Comparison of ENCODE assay signal across 10 cellular contexts in the genomic region with DNA sequence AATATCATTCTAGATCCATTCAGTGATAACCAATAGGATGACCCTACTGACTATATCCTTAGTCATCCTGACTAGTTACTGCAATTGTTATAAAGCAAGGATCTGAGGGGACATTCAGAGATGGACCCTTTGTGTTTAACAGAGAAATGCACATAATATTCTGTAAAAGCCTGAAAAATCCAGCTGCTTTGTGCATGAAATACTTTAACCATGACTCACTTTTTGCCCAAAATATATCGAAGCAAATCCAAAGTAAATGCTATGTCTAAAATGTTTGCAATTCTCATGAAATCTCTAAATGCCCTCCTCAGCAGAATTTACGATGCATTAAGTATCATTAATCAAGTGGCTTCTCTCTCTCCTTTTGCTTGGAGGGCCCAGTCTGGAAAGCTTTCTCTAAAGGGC.
DNase-seq lines count a peak whose midpoint lies in the region; ATAC-seq, FAIRE-seq and TF ChIP-seq lines count a peak whose summit lies in the region.
"Had no signal": no experiment of that assay in that cellular context is flagged by ENCODE, and none has a peak within 500 bp of the region (broad histone marks: within the 10 kb centered on the region; RNA-seq: fewer than 3 reads in every experiment).

No MANE protein-coding gene starts in this region.

- no peak for FAIRE-seq in GM12891 (lab: Jason Lieb, UNC)

- H3K4me1 ChIP-seq in ascending aorta, result peaks cover 19 to 24% of the 10 kb centered on the region in 2 donors

- H3K27me3 Mint-ChIP-seq in activated naive CD4-positive, alpha-beta T cell treated with anti-CD3 and anti-CD28 coated beads, Interleukin-2, amount 50 U/mL, for 24 hours, result no peaks in the 10 kb centered on the region
- H3K27me3 Mint-ChIP-seq in type B pancreatic cell, result no peaks in the 10 kb centered on the region
- H3K27me3 Mint-ChIP-seq in T-helper 2 cell treated with Interferon-gamma antibody and Interleukin-4, amounts not matched to agents 5 μg/mL and 100 μg/mL, for 36 hours (ENCODE audit: low read depth), result no peaks in the 10 kb centered on the region

- H3K4me3 ChIP-seq in ascending aorta, result no peak overlapping the region

- no peak for DNase-seq in activated naive CD4-positive, alpha-beta T cell treated with anti-CD3 and anti-CD28 coated beads, Interleukin-2, amount 50 U/mL, for 72 hours (ENCODE audit: low spot score in 2 of 2)
- DNase-seq in ascending aorta (ENCODE audit: low spot score in 2 of 2) (no peak), hepatic stellate cell (ENCODE audit: low spot score) (peak; percentile 18), type B pancreatic cell (ENCODE audit: extremely low spot score, unreplicated experiment) (no peak), NCI-H1417 treated with DMSO at 0.1 percent for 48 hours (lab: John Stamatoyannopoulos, UW) (no peak), GM12891 (ENCODE audit: insufficient read length, low spot score) (no peak)
- no peak for DNase-seq in T-helper 2 cell treated with Interferon-gamma antibody and Interleukin-4, amounts not matched to agents 5 μg/mL and 100 μg/mL, for 36 hours (ENCODE audit: low spot score)
- DNase-seq: T1000 had no signal

- TF ChIP-seq POLR2A in GM12891 (IDR thresholded peaks at IDR 0.05; ENCODE audit: low read depth, low read length), result no peak

- H3K27ac ChIP-seq in ascending aorta, result peak overlapping the region; percentile 39 to 58
- H3K27ac ChIP-seq: 22Rv1 had no signal

- no peaks in the 10 kb centered on the region for H3K36me3 ChIP-seq in ascending aorta

- no peak overlapping the region for H3K4me3 Mint-ChIP-seq in activated naive CD4-positive, alpha-beta T cell treated with anti-CD3 and anti-CD28 coated beads, Interleukin-2, amount 50 U/mL, for 24 hours
- peak overlapping the region; percentile 1 for H3K4me3 Mint-ChIP-seq in type B pancreatic cell
- H3K4me3 Mint-ChIP-seq in T-helper 2 cell treated with Interferon-gamma antibody and Interleukin-4, amounts not matched to agents 5 μg/mL and 100 μg/mL, for 36 hours, result no peak overlapping the region

- H3K27ac Mint-ChIP-seq in activated naive CD4-positive, alpha-beta T cell treated with anti-CD3 and anti-CD28 coated beads, Interleukin-2, amount 50 U/mL, for 24 hours, result peak overlapping the region; percentile 26
- no peak overlapping the region for H3K27ac Mint-ChIP-seq in activated naive CD4-positive, alpha-beta T cell treated with anti-CD3 and anti-CD28 coated beads, Interleukin-2, amount 50 U/mL, for 72 hours
- peak overlapping the region; percentile 53 for H3K27ac Mint-ChIP-seq in type B pancreatic cell
- H3K27ac Mint-ChIP-seq in T-helper 2 cell treated with Interferon-gamma antibody and Interleukin-4, amounts not matched to agents 5 μg/mL and 100 μg/mL, for 36 hours, result no peak overlapping the region

- peaks cover 39% of the 10 kb centered on the region for H3K4me1 Mint-ChIP-seq in activated naive CD4-positive, alpha-beta T cell treated with anti-CD3 and anti-CD28 coated beads, Interleukin-2, amount 50 U/mL, for 24 hours
- peaks cover 57% of the 10 kb centered on the region for H3K4me1 Mint-ChIP-seq in type B pancreatic cell (ENCODE audit: unreplicated experiment)
- H3K4me1 Mint-ChIP-seq in T-helper 2 cell treated with Interferon-gamma antibody and Interleukin-4, amounts not matched to agents 5 μg/mL and 100 μg/mL, for 36 hours (ENCODE audit: low read depth), result peaks cover 13% of the 10 kb centered on the region

- H3K9me3 ChIP-seq in ascending aorta, result no peaks in the 10 kb centered on the region

- TF ChIP-seq CTCF in ascending aorta (IDR thresholded peaks at IDR 0.05) (no peak), type B pancreatic cell (conservative IDR thresholded peaks at IDR 0.05) (no peak)

- peaks cover 3% of the 10 kb centered on the region for H3K9me3 Mint-ChIP-seq in activated naive CD4-positive, alpha-beta T cell treated with anti-CD3 and anti-CD28 coated beads, Interleukin-2, amount 50 U/mL, for 24 hours
- peaks cover 8 to 10% of the 10 kb centered on the region in 2 donors for H3K9me3 Mint-ChIP-seq in activated naive CD4-positive, alpha-beta T cell treated with anti-CD3 and anti-CD28 coated beads, Interleukin-2, amount 50 U/mL, for 72 hours
- H3K9me3 Mint-ChIP-seq in type B pancreatic cell, result no peaks in the 10 kb centered on the region
- H3K9me3 Mint-ChIP-seq in T-helper 2 cell treated with Interferon-gamma antibody and Interleukin-4, amounts not matched to agents 5 μg/mL and 100 μg/mL, for 36 hours, result no peaks in the 10 kb centered on the region

- intact Hi-C loops in ascending aorta (cut with DNase I), result no loop called here

- ATAC-seq in activated naive CD4-positive, alpha-beta T cell treated with anti-CD3 and anti-CD28 coated beads, Interleukin-2, amount 50 U/mL, for 72 hours, result no peak

- H3K27me3 ChIP-seq in ascending aorta, result no peaks in the 10 kb centered on the region

- H3K36me3 Mint-ChIP-seq in activated naive CD4-positive, alpha-beta T cell treated with anti-CD3 and anti-CD28 coated beads, Interleukin-2, amount 50 U/mL, for 24 hours, result peaks cover 9% of the 10 kb centered on the region
- peaks cover 4 to 15% of the 10 kb centered on the region in 2 donors for H3K36me3 Mint-ChIP-seq in activated naive CD4-positive, alpha-beta T cell treated with anti-CD3 and anti-CD28 coated beads, Interleukin-2, amount 50 U/mL, for 72 hours
- H3K36me3 Mint-ChIP-seq in type B pancreatic cell, result peaks cover 8% of the 10 kb centered on the region
- H3K36me3 Mint-ChIP-seq in T-helper 2 cell treated with Interferon-gamma antibody and Interleukin-4, amounts not matched to agents 5 μg/mL and 100 μg/mL, for 36 hours (ENCODE audit: low read depth), result no peaks in the 10 kb centered on the region

TF ChIP-seq in GM12891, 5 proteins besides CTCF, POLR2A, EP300 and RAD21:
- TF ChIP-seq TAF1 (IDR thresholded peaks at IDR 0.05; ENCODE audit: low read depth, low read length) (no peak), POLR2AphosphoS5 (IDR thresholded peaks at IDR 0.05; ENCODE audit: low read depth, low read length) (no peak), SPI1 (IDR thresholded peaks at IDR 0.05; ENCODE audit: low read depth, low read length) (no peak), POU2F2 (IDR thresholded peaks at IDR 0.05; ENCODE audit: low read depth, low read length) (no peak), PAX5 (IDR thresholded peaks at IDR 0.05; ENCODE audit: insufficient read depth, low read length, severe bottlenecking) (no peak)
TF ChIP-seq in GM12891: peak in this region for 0.

Comparison
In these comparisons a context has a peak if more than half of its experiments do, and no peak if none do; other contexts are left out.
1. H3K27ac Mint-ChIP-seq: peak in activated naive CD4-positive, alpha-beta T cell treated with anti-CD3 and anti-CD28 coated beads, Interleukin-2, amount 50 U/mL, for 24 hours (single experiment) and type B pancreatic cell (single experiment); none in activated naive CD4-positive, alpha-beta T cell treated with anti-CD3 and anti-CD28 coated beads, Interleukin-2, amount 50 U/mL, for 72 hours (0 of 2) and T-helper 2 cell treated with Interferon-gamma antibody and Interleukin-4, amounts not matched to agents 5 μg/mL and 100 μg/mL, for 36 hours (single experiment).